ENCODE assay signal across 8 cellular contexts in genomic region chr3:142888099-142888483, GRCh38. TPM values are rescaled to one million over a fixed set of nuclear protein-coding genes. Genes with fewer than 3 reads are reported as not detected.
DNase-seq lines count a peak whose midpoint lies in the region; ATAC-seq, FAIRE-seq and TF ChIP-seq lines count a peak whose summit lies in the region.

No MANE protein-coding gene starts in this region.

- peak overlapping the region; percentile 58 for H3K4me3 Mint-ChIP-seq in activated CD4-positive, alpha-beta memory T cell treated with anti-CD3 and anti-CD28 coated beads for 36 hours

- FAIRE-seq in GM12892 (lab: Jason Lieb, UNC): no peak

- H3K4me3 ChIP-seq in GM06990 (replicated peaks; ENCODE audit: low read depth, low read length) (peak overlapping the region; percentile 55; the same call in 1 of the 2 replicates), NB4 (ENCODE audit: low read depth, low read length) (peak overlapping the region; percentile 63), heart right ventricle (peak overlapping the region; percentile 49 to 83 (median 68)), psoas muscle (peak overlapping the region; percentile 67)

- TF ChIP-seq POLR2A in NB4 (IDR thresholded peaks at IDR 0.05; ENCODE audit: extremely low read depth, insufficient read length): no peak
- TF ChIP-seq POLR2A in GM12892 (IDR thresholded peaks at IDR 0.05; ENCODE audit: low read depth, low read length): no peak

- POLR2A ChIA-PET in activated CD4-positive, alpha-beta memory T cell treated with anti-CD3 and anti-CD28 coated beads for 36 hours (lab: Charles Lee): no interaction called here

- CTCF ChIA-PET in activated CD4-positive, alpha-beta memory T cell treated with anti-CD3 and anti-CD28 coated beads for 36 hours (lab: Charles Lee): interaction anchor here (1.6 kb wide), 1 partner anchor 59 kb away, joined by 6 read pairs; no protein-coding TSS in a partner anchor

- TF ChIP-seq CTCF in GM06990 (IDR thresholded peaks at IDR 0.05; ENCODE audit: insufficient read depth, low read length, poor library complexity, severe bottlenecking): no peak
- no peak for TF ChIP-seq CTCF in NB4 (IDR thresholded peaks at IDR 0.05; ENCODE audit: low read depth, low read length)
- no peak for TF ChIP-seq CTCF in heart right ventricle (IDR thresholded peaks at IDR 0.05)
- no peak for TF ChIP-seq CTCF in psoas muscle (IDR thresholded peaks at IDR 0.05)

- H3K27me3 ChIP-seq in GM06990 (replicated peaks; ENCODE audit: control insufficient read depth, insufficient read depth, low read length): peaks cover 7% of the 10 kb centered on the region
- H3K27me3 ChIP-seq in heart right ventricle: peaks cover 0 to 42% (median 5%) of the 10 kb centered on the region in 7 donors
- H3K27me3 ChIP-seq in psoas muscle (ENCODE audit: insufficient read depth in 3 of 3, low read length in 2 of 3): peaks cover 0 to 32% (median 2%) of the 10 kb centered on the region in 3 donors

- peaks cover 42% of the 10 kb centered on the region for H3K27me3 Mint-ChIP-seq in activated CD4-positive, alpha-beta memory T cell treated with anti-CD3 and anti-CD28 coated beads for 36 hours

- no peak for DNase-seq in GM06990 (ENCODE audit: extremely low read depth, insufficient read length)
- DNase-seq in NB4 (ENCODE audit: low read depth): peak; percentile 64
- DNase-seq in activated CD4-positive, alpha-beta memory T cell treated with anti-CD3 and anti-CD28 coated beads for 36 hours: peak; percentile 12
- peak; percentile 24 to 44 for DNase-seq in heart right ventricle
- peak in 1 of 2 donors; percentile 56 for DNase-seq in psoas muscle
- no peak for DNase-seq in cerebellar nuclear complex (lab: John Stamatoyannopoulos, UW)
- no peak for DNase-seq in GM12892 (ENCODE audit: insufficient read length)

- WGBS in heart right ventricle, 2 donors: 0 to 1% methylated on average over 14 of the region's 14 CpGs
- whole genome bisulfite sequencing in psoas muscle, 3 donors: 1 to 4% (median 1%) methylated on average over 12 to 14 of the region's 14 CpGs

- H3K36me3 ChIP-seq in GM06990 (ENCODE audit: control insufficient read depth, insufficient read depth, low read length): no peaks in the 10 kb centered on the region
- H3K36me3 ChIP-seq in heart right ventricle: no peaks in the 10 kb centered on the region
- H3K36me3 ChIP-seq in psoas muscle (ENCODE audit: insufficient read depth in 1 of 2, low read depth in 1 of 2): no peaks in the 10 kb centered on the region

- H3K4me1 ChIP-seq in heart right ventricle (peaks cover 0 to 38% (median 20%) of the 10 kb centered on the region in 9 donors), psoas muscle (no peaks in the 10 kb centered on the region)

- H3K27ac Mint-ChIP-seq in activated CD4-positive, alpha-beta memory T cell treated with anti-CD3 and anti-CD28 coated beads for 36 hours: no peak overlapping the region

- no peaks in the 10 kb centered on the region for H3K9me3 Mint-ChIP-seq in activated CD4-positive, alpha-beta memory T cell treated with anti-CD3 and anti-CD28 coated beads for 36 hours

- intact Hi-C loops in activated CD4-positive, alpha-beta memory T cell treated with anti-CD3 and anti-CD28 coated beads for 36 hours (cut with micrococcal nuclease): no loop called here
- intact Hi-C loops in heart right ventricle (cut with DNase I) (no loop called here), psoas muscle (cut with DNase I) (no loop called here)

- H3K36me3 Mint-ChIP-seq in activated CD4-positive, alpha-beta memory T cell treated with anti-CD3 and anti-CD28 coated beads for 36 hours: no peaks in the 10 kb centered on the region

- H3K4me1 Mint-ChIP-seq in activated CD4-positive, alpha-beta memory T cell treated with anti-CD3 and anti-CD28 coated beads for 36 hours (ENCODE audit: low read depth): peaks cover 9% of the 10 kb centered on the region

- H3K27ac ChIP-seq in heart right ventricle (peak overlapping the region; percentile 19 to 89 (median 80)), psoas muscle (no peak overlapping the region)

- H3K9me3 ChIP-seq in heart right ventricle (no peaks in the 10 kb centered on the region), psoas muscle (no peaks in the 10 kb centered on the region)

- ATAC-seq in heart right ventricle (peak; percentile 46 to 82 (median 68)), psoas muscle (peak in 3 of 4 donors; percentile 40 to 60 (median 56)), HG03378 (IDR thresholded peaks at IDR 0.05; ENCODE audit: unreplicated experiment) (no peak)

RNA-seq across cellular contexts. Expression of gene PCOLCE2, which starts 0.8 kb away (rescaled TPM):
- total RNA-seq in activated CD4-positive, alpha-beta memory T cell treated with anti-CD3 and anti-CD28 coated beads for 36 hours: under 1 TPM in 1 of 2 experiments, not detected in 1; 0.57 TPM
- 100 to 1,000 TPM in 3 of 10 donors, 10 to 100 TPM in 7; 49.9 to 143 (median 69.6) TPM for total RNA-seq in heart right ventricle
- polyA plus RNA-seq in heart right ventricle: 10 to 100 TPM; 57.8 to 74.5 TPM
- total RNA-seq in psoas muscle: 1 to 10 TPM; 1.5 to 8.9 (median 4.0) TPM
- polyA plus RNA-seq in psoas muscle: 1 to 10 TPM; 1.4 to 5.1 (median 3.6) TPM
- 0.59 TPM for polyA plus RNA-seq in GM12892 (2012; ENCODE audit: missing spikeins)

Comparison
In these comparisons a context has a peak if more than half of its experiments do, and no peak if none do; other contexts are left out.
1. DNase-seq: peak in NB4 (single experiment), activated CD4-positive, alpha-beta memory T cell treated with anti-CD3 and anti-CD28 coated beads for 36 hours (single experiment) and heart right ventricle (2 of 2); none in GM06990 (single experiment), cerebellar nuclear complex (0 of 2) and GM12892 (single experiment).
2. RNA of gene PCOLCE2, which starts 0.8 kb away (total RNA-seq): 49.9 to 143 TPM in heart right ventricle; 1.5 to 8.9 TPM in psoas muscle and 0.57 TPM in activated CD4-positive, alpha-beta memory T cell treated with anti-CD3 and anti-CD28 coated beads for 36 hours; every median in the first group is over 4 times any median in the second.
3. Peak in every context shown above with its lines, with median percentiles within 50 percentile points of each other: H3K4me3 ChIP-seq.